In the genomic region with DNA sequence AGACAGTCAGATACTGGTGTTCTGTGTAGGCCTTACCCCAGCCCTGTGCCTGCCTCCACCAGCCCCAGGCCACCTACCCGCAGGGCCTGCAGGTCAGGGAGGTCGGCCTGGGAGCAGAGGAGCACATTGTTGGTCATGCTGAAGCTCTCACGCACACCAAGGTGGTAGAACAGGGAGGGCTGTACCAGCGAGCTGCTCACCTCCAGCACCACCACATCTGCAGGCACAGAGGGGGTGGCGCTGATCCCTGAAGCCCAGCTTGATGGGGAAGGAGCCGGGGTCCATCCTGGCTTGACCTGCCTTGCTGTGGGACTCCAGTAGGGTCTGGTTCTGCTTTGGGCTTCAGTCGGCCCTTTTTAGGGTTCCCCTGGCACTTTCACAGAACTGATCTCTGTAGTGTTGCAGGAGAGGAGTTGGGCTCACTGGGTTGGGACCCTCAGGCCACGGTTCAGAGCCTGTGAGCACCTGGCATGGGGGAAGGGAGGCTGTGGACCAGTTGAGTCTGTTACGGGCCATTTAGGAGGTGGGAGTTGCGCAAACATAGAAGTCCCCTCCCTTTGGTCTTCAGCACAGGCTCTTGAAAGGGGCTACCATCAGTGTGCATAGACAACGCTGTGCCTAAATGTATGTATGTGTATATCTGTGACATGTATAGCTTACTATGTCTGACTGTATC, we compare ENCODE assay signal across 8 cellular contexts. TPM values are rescaled to one million over a fixed set of nuclear protein-coding genes. Genes with fewer than 3 reads are reported as not detected.
DNase-seq lines count a peak whose midpoint lies in the region; ATAC-seq and TF ChIP-seq lines count a peak whose summit lies in the region.

No MANE protein-coding gene starts in this region.

- peak overlapping the region; percentile 71 for H3K4me3 ChIP-seq in SJCRH30
- peak overlapping the region; percentile 72 for H3K4me3 ChIP-seq in psoas muscle

- no peak for TF ChIP-seq CTCF in psoas muscle (IDR thresholded peaks at IDR 0.05)

- H3K9me3 ChIP-seq in SJCRH30 (replicated peaks) (no peaks in the 10 kb centered on the region), psoas muscle (no peaks in the 10 kb centered on the region)

- peaks cover 8% of the 10 kb centered on the region; the same call in 1 of the 2 replicates for H3K4me1 ChIP-seq in SJCRH30
- peaks cover 17% of the 10 kb centered on the region for H3K4me1 ChIP-seq in psoas muscle

- intact Hi-C loops in psoas muscle (cut with DNase I): loop anchor here in 1 of 2 donors (5.0 kb wide), 1 partner anchor 38 kb away; no protein-coding TSS in a partner anchor

- H3K36me3 ChIP-seq in SJCRH30 (0 out of 2 replicates have a peak, but pooled peaks cover 4% of the 10 kb centered on the region), psoas muscle (ENCODE audit: insufficient read depth in 1 of 2, low read depth in 1 of 2) (peaks cover 0 to 36% of the 10 kb centered on the region in 2 donors)

- ATAC-seq in GM21515 (IDR thresholded peaks at IDR 0.05; ENCODE audit: unreplicated experiment) (peak; percentile 5), esophagus mucosa (peak; percentile 16), psoas muscle (peak in 1 of 4 donors; percentile 1), HG03175 (IDR thresholded peaks at IDR 0.05; ENCODE audit: unreplicated experiment) (no peak)

- H3K27ac ChIP-seq in SJCRH30: peak overlapping the region; percentile 57
- H3K27ac ChIP-seq in psoas muscle: peak overlapping the region; percentile 86

- no peak for DNase-seq in SJCRH30
- DNase-seq in psoas muscle: no peak
- DNase-seq in NCI-H524 treated with DMSO at 0.1 percent for 48 hours (lab: John Stamatoyannopoulos, UW): no peak
- no peak for DNase-seq in NCI-H2227 treated with DMSO at 0.1 percent for 48 hours (lab: John Stamatoyannopoulos, UW)
- DNase-seq in NCI-H2107 (lab: John Stamatoyannopoulos, UW): no peak

- H3K27me3 ChIP-seq in SJCRH30: no peaks in the 10 kb centered on the region
- H3K27me3 ChIP-seq in psoas muscle (ENCODE audit: insufficient read depth in 3 of 3, low read length in 2 of 3): no peaks in the 10 kb centered on the region

- 69 to 77% (median 73%) methylated on average over 11 of the region's 11 CpGs for WGBS in psoas muscle, 3 donors

RNA-seq across cellular contexts. Expression of gene MAP3K6, which starts 1.9 kb away (rescaled TPM):
- total RNA-seq in SJCRH30 (2014; rRNA removed; shearing (Covaris generic)): 8.2 and 10.0 TPM in 2 replicates
- total RNA-seq in esophagus mucosa (76.3 TPM), psoas muscle (10 to 100 TPM; 16.1 to 29.8 (median 22.8) TPM)
- polyA plus RNA-seq in psoas muscle: 10 to 100 TPM; 11.1 to 17.6 (median 12.9) TPM

RNA-seq across cellular contexts. Expression of gene FCN3, which starts 9.8 kb away (rescaled TPM):
- total RNA-seq in SJCRH30 (2014; rRNA removed; shearing (Covaris generic)): not detected in 2 replicates
- total RNA-seq in esophagus mucosa (2.4 TPM), psoas muscle (10 to 100 TPM in 1 of 4 donors, 1 to 10 TPM in 3; 3.4 to 12.9 (median 5.8) TPM)
- polyA plus RNA-seq in psoas muscle: 10 to 100 TPM; 18.6 to 34.6 (median 21.9) TPM

RNA-seq across cellular contexts. Expression of gene CD164L2, which starts 18.3 kb away (rescaled TPM):
- total RNA-seq in SJCRH30 (2014; rRNA removed; shearing (Covaris generic)): not detected in 2 replicates
- total RNA-seq in esophagus mucosa (12.2 TPM), psoas muscle (not detected)
- not detected for polyA plus RNA-seq in psoas muscle

RNA-seq across cellular contexts. Expression of gene SYTL1, which starts 23.0 kb away (rescaled TPM):
- total RNA-seq in SJCRH30 (2014; rRNA removed; shearing (Covaris generic)): 0.20 and 0.47 TPM in 2 replicates
- total RNA-seq in esophagus mucosa (113 TPM), psoas muscle (1 to 10 TPM in 1 of 4 donors, under 1 TPM in 3; 0.41 to 1.3 (median 0.68) TPM)
- polyA plus RNA-seq in psoas muscle: under 1 TPM; 0.13 to 0.23 (median 0.14) TPM

RNA-seq across cellular contexts. Expression of gene GPR3, which starts 27.6 kb away (rescaled TPM):
- total RNA-seq in SJCRH30 (2014; rRNA removed; shearing (Covaris generic)): 8.3 TPM in 2 replicates
- total RNA-seq in esophagus mucosa (0.52 TPM), psoas muscle (1 to 10 TPM in 1 of 4 donors, under 1 TPM in 1, not detected in 2; 0.42 to 1.3 TPM)
- polyA plus RNA-seq in psoas muscle: under 1 TPM; 0.12 to 0.98 (median 0.31) TPM

Comparison
In these comparisons a context has a peak if more than half of its experiments do, and no peak if none do; other contexts are left out.
1. RNA of gene CD164L2, which starts 18.3 kb away (total RNA-seq): 12.2 TPM in esophagus mucosa (single experiment); not detected in SJCRH30 and not detected in psoas muscle; every median in the first group is over 10 times any median in the second.